8 cellular contexts compared by ENCODE assay signal in the genomic region with DNA sequence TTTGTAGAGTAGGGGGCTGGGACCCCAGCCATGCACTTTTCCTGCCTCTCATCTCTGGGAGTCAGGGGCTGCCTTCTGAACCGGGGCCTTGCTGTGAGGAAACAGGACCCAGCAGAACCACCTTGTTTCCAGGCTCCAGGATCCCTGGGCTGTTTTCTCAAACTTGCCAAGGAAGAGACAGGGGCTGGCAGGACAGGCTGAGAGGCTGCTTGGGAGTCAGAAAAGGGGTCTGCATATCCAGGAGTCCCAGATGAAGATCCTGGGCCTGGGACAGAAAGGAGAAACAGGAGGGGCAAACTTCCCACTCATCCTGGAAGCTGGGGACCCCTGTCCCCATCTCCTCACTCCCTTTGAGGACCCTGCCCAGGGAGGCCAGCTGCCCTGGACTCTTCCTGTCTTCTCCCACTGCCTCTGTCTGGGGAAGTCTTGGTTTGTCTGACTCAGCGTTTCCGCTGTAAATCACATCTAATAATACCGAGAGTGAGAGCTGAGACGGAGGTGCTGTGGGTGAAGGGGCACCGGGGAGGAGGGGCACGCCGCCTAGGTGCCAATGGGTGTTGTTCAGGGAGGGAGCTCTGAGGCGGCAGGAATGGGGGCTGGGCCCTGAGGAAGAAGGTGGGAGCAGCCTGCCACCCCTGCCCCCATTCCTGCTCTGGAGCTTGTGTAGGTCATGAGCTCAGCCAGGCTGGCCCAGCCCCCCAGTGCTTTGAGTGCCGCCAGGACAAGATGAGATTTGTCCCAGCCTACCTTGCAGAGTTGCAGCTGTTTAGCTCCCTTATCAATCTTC. TPM values are rescaled to one million over a fixed set of nuclear protein-coding genes. Genes with fewer than 3 reads are reported as not detected.
DNase-seq lines count a peak whose midpoint lies in the region; ATAC-seq, FAIRE-seq and TF ChIP-seq lines count a peak whose summit lies in the region.

No MANE protein-coding gene starts in this region.

- no peak overlapping the region; the same call in 1 of the 2 replicates for H3K18ac ChIP-seq in IMR-90 (ENCODE audit: low read depth, low read length)

- peak overlapping the region; percentile 85 for H3K4ac ChIP-seq in IMR-90 (ENCODE audit: low read depth, low read length)

- H2BK5ac ChIP-seq in IMR-90 (ENCODE audit: low read depth, low read length, poor library complexity, severe bottlenecking): no peak overlapping the region

- in situ Hi-C loops in IMR-90 (cut with MboI; ENCODE audit: low sequenced_read_pairs): loop anchor here (5.0 kb wide), 1 partner anchor 802 kb away; no protein-coding TSS in a partner anchor

- H3K4me1 ChIP-seq in IMR-90 (ENCODE audit: control insufficient read depth, insufficient read depth, low read length) (peaks cover 18% of the 10 kb centered on the region; the same call in 1 of the 2 replicates), pancreas (peaks cover 14 to 22% (median 21%) of the 10 kb centered on the region in 3 donors)

- H2BK20ac ChIP-seq in IMR-90 (ENCODE audit: low read depth, low read length): peak overlapping the region; percentile 58; the same call in 1 of the 2 replicates

- H3K23ac ChIP-seq in IMR-90 (ENCODE audit: low read depth, low read length): peak overlapping the region; percentile 28; the same call in 1 of the 2 replicates

- H3K9ac ChIP-seq in IMR-90 (ENCODE audit: low read depth, low read length): peak overlapping the region; percentile 21; the same call in 1 of the 2 replicates

- H3K4me2 ChIP-seq in IMR-90 (ENCODE audit: low read depth, low read length): peak overlapping the region; percentile 40; the same call in 1 of the 2 replicates

- H3K14ac ChIP-seq in IMR-90 (replicated peaks; ENCODE audit: low read depth, low read length): peak overlapping the region; percentile 55; the same call in 1 of the 2 replicates

- intact Hi-C loops in IMR-90 (cut with micrococcal nuclease) (loop anchor here (5.0 to 10.0 kb wide), 2 partner anchors 445 to 472 kb away; no protein-coding TSS in a partner anchor), pancreas (cut with DNase I) (loop anchor here in 2 of 3 donors (5.0 to 10.0 kb wide), 3 partner anchors 557 to 802 kb away; no protein-coding TSS in a partner anchor)

- H4K5ac ChIP-seq in IMR-90 (ENCODE audit: low read depth, low read length): peak overlapping the region; percentile 10; the same call in 1 of the 2 replicates

- TF ChIP-seq CTCF in IMR-90 (conservative IDR thresholded peaks at IDR 0.05; ENCODE audit: low read depth, low read length) (no peak), pancreas (IDR thresholded peaks at IDR 0.05) (no peak)

- CTCF ChIA-PET in IMR-90 (lab: Yijun Ruan, JAX): interaction anchor here (0.9 to 1.9 kb wide), 2 partner anchors 42 to 805 kb away, joined by 4 to 5 read pairs; no protein-coding TSS in a partner anchor

- TF ChIP-seq RAD21 in IMR-90 (IDR thresholded peaks at IDR 0.05; ENCODE audit: low read length): no peak

- no peaks in the 10 kb centered on the region for H3K9me1 ChIP-seq in IMR-90 (ENCODE audit: insufficient read depth, low read length)

- H2AK5ac ChIP-seq in IMR-90 (ENCODE audit: low read depth, low read length): peak overlapping the region; percentile 12; the same call in 1 of the 2 replicates

- H3K9me3 ChIP-seq in IMR-90 (ENCODE audit: control insufficient read depth, insufficient read depth, low read length): no peaks in the 10 kb centered on the region
- H3K9me3 ChIP-seq in pancreas: no peaks in the 10 kb centered on the region

- peak overlapping the region; percentile 55; the same call in 1 of the 2 replicates for H4K91ac ChIP-seq in IMR-90 (ENCODE audit: insufficient read depth, low read depth, low read length)

- H3K79me1 ChIP-seq in IMR-90 (ENCODE audit: low read depth in 1 of 2, low read length in 2 of 2): no peaks in the 10 kb centered on the region

- no peaks in the 10 kb centered on the region for H4K20me1 ChIP-seq in IMR-90 (ENCODE audit: insufficient read depth, low read length)

- H3K27me3 ChIP-seq in IMR-90 (ENCODE audit: control insufficient read depth, insufficient read depth, low read length) (peaks cover 2% of the 10 kb centered on the region; the same call in 1 of the 2 replicates), pancreas (no peaks in the 10 kb centered on the region)

- peak overlapping the region; percentile 89 for H2AFZ ChIP-seq in IMR-90 (replicated peaks; ENCODE audit: low read length, poor library complexity)

- DNase-seq in A172 (ENCODE audit: low spot score): peak; percentile 84
- peak; percentile 62 for DNase-seq in IMR-90
- peak; percentile 59 to 88 (median 70) for DNase-seq in pancreas
- no peak for DNase-seq in frontal cortex (ENCODE audit: low spot score in 2 of 2)
- DNase-seq in NCI-H2107 treated with DMSO at 0.1 percent for 48 hours (lab: John Stamatoyannopoulos, UW; ENCODE audit: unreplicated experiment): no peak

- H3K56ac ChIP-seq in IMR-90 (ENCODE audit: extremely low read depth, insufficient read depth, low read length): no peak overlapping the region

- BruUV-seq in IMR-90 (replicated peaks; lab: Mats Ljungman, UMichigan): no TSS peak

- FAIRE-seq in pancreas (lab: Jason Lieb, UNC) (no peak), frontal cortex (lab: Jason Lieb, UNC) (no peak)

- H3K4me3 ChIP-seq in IMR-90 (ENCODE audit: insufficient read depth, low read depth, low read length) (no peak overlapping the region), pancreas (peak overlapping the region in 1 of 4 donors; percentile 10)

- WGBS in IMR-90 (ENCODE audit: extremely low coverage in 2 of 2, insufficient read length in 1 of 2), 2 experiments: 0% methylated on average over 1 of the region's 10 CpGs; no CpG with 5 or more reads in 1 of the 2 experiments
- 10 to 14% methylated on average over 10 of the region's 10 CpGs for WGBS in pancreas, 2 donors

- TF ChIP-seq POLR2A in IMR-90 (IDR thresholded peaks at IDR 0.05; ENCODE audit: low read depth, low read length): no peak; the same call in 1 of the 2 replicates

- POLR2A ChIA-PET in IMR-90 (lab: Charles Lee; ENCODE audit: unreplicated experiment): interaction anchor here (0.6 kb wide), 1 partner anchor 790 kb away, joined by 5 read pairs; no protein-coding TSS in a partner anchor

- H3K27ac ChIP-seq in IMR-90 (ENCODE audit: insufficient read depth, low read length) (peak overlapping the region; percentile 27; the same call in 1 of the 2 replicates), pancreas (peak overlapping the region; percentile 37 to 67 (median 44))

- H2BK120ac ChIP-seq in IMR-90 (ENCODE audit: low read depth, low read length): peak overlapping the region; percentile 54

- peak overlapping the region; percentile 53 to 87; a peak in 3 of 4 replicates for H4K8ac ChIP-seq in IMR-90 (ENCODE audit: low read depth in 2 of 2, low read length in 2 of 2)

- H3K36me3 ChIP-seq in IMR-90 (ENCODE audit: control insufficient read depth, insufficient read depth, low read length) (peaks cover 13% of the 10 kb centered on the region), pancreas (peaks cover 0 to 11% (median 6%) of the 10 kb centered on the region in 3 donors)

- dilution Hi-C loops in IMR-90 (cut with HindIII; ENCODE audit: low sequenced_read_pairs, unreplicated experiment): no loop called here

- no peak overlapping the region; the same call in 2 of the 3 replicates for H2BK15ac ChIP-seq in IMR-90 (ENCODE audit: low read depth, low read length)

- peak overlapping the region; percentile 48 for H2AK9ac ChIP-seq in IMR-90 (replicated peaks; ENCODE audit: low read depth, low read length, poor library complexity)

- ATAC-seq in GM19025 (IDR thresholded peaks at IDR 0.05; ENCODE audit: low read depth, unreplicated experiment) (peak; percentile 35), IMR-90 (ENCODE audit: low read depth) (peak; percentile 75), esophagus mucosa (peak; percentile 20), pancreas (peak; percentile 66 to 78 (median 73))
- ATAC-seq in activated CD4-positive, CD25-positive, alpha-beta regulatory T cell treated with anti-CD3 and anti-CD28 coated beads, Interleukin-2, amount 50 U/mL, for 24 hours: peak; percentile 64

TF ChIP-seq in IMR-90, 13 proteins besides CTCF, POLR2A, EP300 and RAD21 (continues in another document):
- TF ChIP-seq CHD1 (IDR thresholded peaks at IDR 0.05; ENCODE audit: low read depth, low read length) (no peak), MAFK (IDR thresholded peaks at IDR 0.05; ENCODE audit: low read depth, low read length) (peak; percentile 98)

RNA-seq across cellular contexts. Expression of gene POU3F1, which starts 16.7 kb away (rescaled TPM):
- 0.41 TPM in 1 of 2 replicates, not detected in the other for total RNA-seq in A172 (2014; rRNA removed; shearing (Covaris generic))
- total RNA-seq in IMR-90 (2012; rRNA removed): not detected in 2 replicates
- polyA plus RNA-seq in IMR-90 (2012; rRNA removed): not detected in 2 replicates
- polyA plus RNA-seq in IMR-90 (2012; cell fraction: cytosol; rRNA removed): 0.03 TPM in 1 of 2 replicates, not detected in the other
- polyA plus RNA-seq in IMR-90 (2012; cell fraction: nucleus; rRNA removed; ENCODE audit: low replicate concordance): 0.03 TPM in 1 of 2 replicates, not detected in the other
- total RNA-seq in esophagus mucosa: 6.0 TPM
- under 1 TPM in 3 of 6 donors, not detected in 3; 0.08 to 0.57 (median 0.09) TPM for total RNA-seq in pancreas
- polyA plus RNA-seq in pancreas: under 1 TPM in 1 of 2 donors, not detected in 1; 0.07 TPM
- 9.4 TPM for total RNA-seq in frontal cortex

RNA-seq across cellular contexts. Expression of gene UTP11, which starts 17.4 kb away (rescaled TPM):
- 69.8 and 102 TPM in 2 replicates for total RNA-seq in A172 (2014; rRNA removed; shearing (Covaris generic))
- total RNA-seq in IMR-90 (2012; rRNA removed) (27.8 and 58.3 TPM in 2 replicates), esophagus mucosa (30.3 TPM), pancreas (10 to 100 TPM in 5 of 6 donors, 1 to 10 TPM in 1; 7.8 to 16.6 (median 15.2) TPM), frontal cortex (49.7 TPM)
- polyA plus RNA-seq in IMR-90 (2012; rRNA removed) (19.3 and 22.0 TPM in 2 replicates), pancreas (10 to 100 TPM in 1 of 2 donors, 1 to 10 TPM in 1; 8.2 to 15.0 TPM)
- 7.2 and 12.9 TPM in 2 replicates for polyA plus RNA-seq in IMR-90 (2012; cell fraction: cytosol; rRNA removed)
- 2.1 and 14.6 TPM in 2 replicates for polyA plus RNA-seq in IMR-90 (2012; cell fraction: nucleus; rRNA removed; ENCODE audit: low replicate concordance)

RNA-seq across cellular contexts. Expression of gene FHL3, which starts 24.6 kb away (rescaled TPM):
- total RNA-seq in A172 (2014; rRNA removed; shearing (Covaris generic)): 14.8 and 23.1 TPM in 2 replicates
- total RNA-seq in IMR-90 (2012; rRNA removed): 7.2 and 11.5 TPM in 2 replicates
- polyA plus RNA-seq in IMR-90 (2012; rRNA removed): 26.0 and 27.1 TPM in 2 replicates
- 25.2 and 47.0 TPM in 2 replicates for polyA plus RNA-seq in IMR-90 (2012; cell fraction: cytosol; rRNA removed)
- polyA plus RNA-seq in IMR-90 (2012; cell fraction: nucleus; rRNA removed; ENCODE audit: low replicate concordance): 24.2 and 52.9 TPM in 2 replicates
- total RNA-seq in esophagus mucosa: 10.6 TPM
- 10 to 100 TPM in 1 of 6 donors, 1 to 10 TPM in 5; 7.4 to 11.3 (median 8.3) TPM for total RNA-seq in pancreas
- 1 to 10 TPM; 5.1 to 7.0 TPM for polyA plus RNA-seq in pancreas
- total RNA-seq in frontal cortex: 4.9 TPM

RNA-seq across cellular contexts. Expression of gene SF3A3, which starts 40.1 kb away (rescaled TPM):
- total RNA-seq in A172 (2014; rRNA removed; shearing (Covaris generic)): 77.4 and 117 TPM in 2 replicates
- 90.0 and 109 TPM in 2 replicates for total RNA-seq in IMR-90 (2012; rRNA removed)
- 35.7 and 39.9 TPM in 2 replicates for polyA plus RNA-seq in IMR-90 (2012; rRNA removed)
- polyA plus RNA-seq in IMR-90 (2012; cell fraction: cytosol; rRNA removed): 7.2 and 42.6 TPM in 2 replicates
- polyA plus RNA-seq in IMR-90 (2012; cell fraction: nucleus; rRNA removed; ENCODE audit: low replicate concordance): 10.4 and 48.2 TPM in 2 replicates
- total RNA-seq in esophagus mucosa: 41.7 TPM
- total RNA-seq in pancreas: 10 to 100 TPM; 13.0 to 24.6 (median 19.4) TPM
- polyA plus RNA-seq in pancreas: 10 to 100 TPM in 1 of 2 donors, 1 to 10 TPM in 1; 7.9 to 17.0 TPM
- total RNA-seq in frontal cortex: 69.3 TPM

Comparison
In these comparisons a context has a peak if more than half of its experiments do, and no peak if none do; other contexts are left out.
1. DNase-seq: peak in A172 (single experiment), IMR-90 (single experiment) and pancreas (6 of 6); none in frontal cortex (0 of 2) and NCI-H2107 treated with DMSO at 0.1 percent for 48 hours (single experiment).
2. ATAC-seq: peak in every context shown above with its lines; median percentile 75 in IMR-90; 73 in pancreas; 64 in activated CD4-positive, CD25-positive, alpha-beta regulatory T cell treated with anti-CD3 and anti-CD28 coated beads, Interleukin-2, amount 50 U/mL, for 24 hours; 35 in GM19025; 20 in esophagus mucosa.